ENCODE assay signal across 26 cellular contexts in genomic region chr21:32062591-32063227, GRCh38.
A peak's percentile ranks its signal among the peaks of the same experiment; 100 is the strongest.
DNase-seq lines count a peak whose midpoint lies in the region; ATAC-seq, FAIRE-seq and TF ChIP-seq lines count a peak whose summit lies in the region.
"Had no signal": no experiment of that assay in that cellular context is flagged by ENCODE, and none has a peak within 500 bp of the region (broad histone marks: within the 10 kb centered on the region; RNA-seq: fewer than 3 reads in every experiment).

No MANE protein-coding gene starts in this region.

- peak; percentile 20 for DNase-seq in DND-41
- peak; percentile 92 for DNase-seq in Jurkat, Clone E6-1 (ENCODE audit: low read depth, low spot score)
- peak; percentile 54 for DNase-seq in MV-4-11 (lab: John Stamatoyannopoulos, UW)
- DNase-seq in islet precursor cell = peak; percentile 13
- DNase-seq in HuH-7.5 (ENCODE audit: low spot score) = no peak
- DNase-seq in RPMI8226 = no peak
- no peak for DNase-seq in RCC 7860 (ENCODE audit: low spot score)
- DNase-seq: 8988T; ACHN; BE2C; C1 segment of cervical spinal cord; CD4-positive, alpha-beta memory T cell; CD4-positive, CD25-positive, alpha-beta regulatory T cell; CD8-positive, alpha-beta memory T cell; COR-L47; DMS 273 treated with DMSO at 0.1 percent for 48 hours; DMS153; DMS53; DMS79; GF-D8 had no signal

- H3K9me3 ChIP-seq in DND-41 (ENCODE audit: insufficient read depth, low read length, severe bottlenecking) = no peaks in the 10 kb centered on the region
- H3K9me3 ChIP-seq: BE2C, BLaER1 had no signal

- H4K20me1 ChIP-seq in DND-41 (ENCODE audit: insufficient read depth, low read length) = no peaks in the 10 kb centered on the region
- H4K20me1 ChIP-seq: BLaER1 had no signal

- no peaks in the 10 kb centered on the region for H3K4me1 ChIP-seq in DND-41 (ENCODE audit: insufficient read depth, low read length)
- H3K4me1 ChIP-seq: BE2C, BLaER1 had no signal

- H3K79me2 ChIP-seq in DND-41 (ENCODE audit: insufficient read depth, low read length) = no peaks in the 10 kb centered on the region

- no peak for TF ChIP-seq CTCF in DND-41 (IDR thresholded peaks at IDR 0.05; ENCODE audit: borderline replicate concordance, extremely low read depth, low read length, poor library complexity, severe bottlenecking)

- FAIRE-seq in RCC 7860 (lab: Jason Lieb, UNC) = no peak
- FAIRE-seq: A204.1, G401.6, GM12891, GM19239 had no signal

- H2AFZ ChIP-seq in DND-41 (ENCODE audit: low read depth, low read length) = no peak overlapping the region

- H3K9ac ChIP-seq in DND-41 (ENCODE audit: low read depth, low read length) = no peak overlapping the region
- H3K9ac ChIP-seq: BLaER1 had no signal

- no peak overlapping the region for H3K4me3 ChIP-seq in DND-41 (ENCODE audit: low read depth in 1 of 2, low read length in 2 of 2)
- peak overlapping the region; percentile 21 for H3K4me3 ChIP-seq in Jurkat, Clone E6-1 (ENCODE audit: low read length)
- H3K4me3 ChIP-seq: BLaER1 had no signal

- H3K27ac ChIP-seq in DND-41 (ENCODE audit: low read length) = no peak overlapping the region
- H3K27ac ChIP-seq: BLaER1 had no signal

- no peak overlapping the region for H3K4me2 ChIP-seq in DND-41 (ENCODE audit: insufficient read depth, low read length)
- H3K4me2 ChIP-seq: BLaER1 had no signal

- ATAC-seq in DND-41 (ENCODE audit: insufficient read depth, low read depth) = peak; percentile 67; the same call in 2 of the 3 replicates
- no peak for ATAC-seq in GM18873 (IDR thresholded peaks at IDR 0.05; ENCODE audit: low FRiP score, unreplicated experiment)

- no peaks in the 10 kb centered on the region for H3K36me3 ChIP-seq in DND-41 (ENCODE audit: insufficient read depth, low read length)
- H3K36me3 ChIP-seq: BE2C, BLaER1 had no signal

- peaks cover 6% of the 10 kb centered on the region for H3K27me3 ChIP-seq in DND-41 (ENCODE audit: insufficient read depth, low read length, poor library complexity)
- H3K27me3 ChIP-seq: BE2C, BLaER1 had no signal

Comparison
In these comparisons a context has a peak if more than half of its experiments do, and no peak if none do; other contexts are left out.
1. DNase-seq: peak in DND-41 (single experiment), Jurkat, Clone E6-1 (single experiment), MV-4-11 (single experiment) and islet precursor cell (single experiment); none in HuH-7.5 (single experiment), RPMI8226 (single experiment) and RCC 7860 (single experiment).